ENCODE assay signal across 17 cellular contexts in the genomic region with DNA sequence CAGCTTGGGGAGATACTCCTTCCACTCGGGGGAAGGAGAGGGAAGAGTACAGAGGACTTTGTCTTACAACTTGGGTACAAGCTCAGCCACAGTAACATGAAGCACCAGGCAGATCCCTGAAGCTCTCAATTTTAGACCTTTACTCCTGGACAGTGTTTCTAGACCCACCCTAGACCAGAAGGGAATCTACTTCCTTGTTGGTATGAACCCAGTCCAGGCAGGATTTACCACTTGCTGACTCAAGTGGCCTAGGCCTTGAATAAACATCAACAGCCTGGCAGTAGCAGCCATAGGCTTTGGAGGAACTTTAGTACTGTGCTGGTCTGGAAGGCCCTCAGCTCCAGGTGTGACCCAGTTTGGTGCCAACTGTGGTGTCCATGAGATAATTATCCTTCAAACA.
"Had no signal": no experiment of that assay in that cellular context is flagged by ENCODE, and none has a peak within 500 bp of the region (broad histone marks: within the 10 kb centered on the region; RNA-seq: fewer than 3 reads in every experiment).

No MANE protein-coding gene starts in this region.

- ATAC-seq: natural killer cell had no signal

- H3K4me3 ChIP-seq: hepatocyte, ovary, right atrium auricular region, sigmoid colon, skin epidermis, stomach, thoracic aorta had no signal

- H3K4me1 ChIP-seq: right atrium auricular region, stomach had no signal

- H3K36me3 ChIP-seq: ovary, right atrium auricular region, sigmoid colon, stomach, thoracic aorta had no signal

- DNase-seq: dermis blood vessel endothelial cell; erythroblast; foreskin melanocyte; head of caudate nucleus; mammary epithelial cell; natural killer cell; nucleus accumbens; ovary; sigmoid colon; stimulated activated CD4-positive, alpha-beta T cell treated with anti-CD3 and anti-CD28 coated beads, Interleukin-12 subunit alpha, Interleukin-12 subunit beta, amount 100 ng/mL, for 4 hours; stimulated activated naive CD4-positive, alpha-beta T cell; stomach; substantia nigra had no signal

- H3K9me3 ChIP-seq: ovary, sigmoid colon, thoracic aorta had no signal
